ENCODE assay signal across 2 cellular contexts in the genomic region with DNA sequence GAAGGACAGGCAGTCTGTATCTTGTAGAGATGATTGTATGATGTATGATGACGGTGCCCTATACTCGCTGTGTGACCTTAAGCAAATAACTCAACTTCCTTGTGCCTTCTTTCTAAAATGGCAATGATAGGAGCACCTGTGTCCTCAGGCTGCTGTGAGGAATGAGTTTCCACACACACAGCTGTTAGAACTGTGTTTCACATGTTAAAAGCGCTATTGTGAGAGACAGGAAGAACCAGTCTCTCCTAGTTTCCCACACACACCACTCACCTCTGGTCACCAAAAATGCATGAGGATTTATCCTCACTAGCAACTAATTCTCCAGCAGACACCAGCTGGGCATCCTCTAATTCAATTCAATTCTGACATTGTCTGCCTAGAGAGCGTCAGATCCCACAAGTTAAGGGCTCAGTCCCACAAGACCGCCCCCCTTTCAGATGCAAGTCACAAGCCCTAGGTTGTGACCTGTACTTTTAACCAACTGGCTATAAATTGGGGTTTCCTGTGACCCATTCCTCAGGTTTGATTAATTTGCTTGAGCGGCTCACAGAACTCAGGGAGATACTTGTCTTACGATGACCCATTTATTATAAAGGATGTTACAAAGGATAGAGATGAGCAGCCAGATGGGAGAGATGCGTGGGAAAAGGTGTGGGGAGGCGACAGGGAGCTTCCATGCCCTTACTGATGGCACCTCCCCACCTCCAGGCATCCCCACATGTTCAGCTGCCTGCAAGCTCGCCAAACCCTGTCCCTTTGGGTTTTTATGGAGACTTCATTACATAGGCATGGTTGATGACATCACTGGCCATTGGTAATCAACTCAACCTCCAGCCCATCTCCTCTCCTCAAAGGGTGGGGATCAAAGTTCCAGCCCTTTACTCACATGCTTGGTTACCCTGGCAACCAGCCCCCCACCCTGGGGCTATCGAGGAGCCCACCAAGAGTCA.
TF ChIP-seq lines count a peak whose summit lies in the region.

No MANE protein-coding gene starts in this region.

TF ChIP-seq in HepG2, 621 proteins besides CTCF, POLR2A, EP300 and RAD21:
- TF ChIP-seq, protein P1, sequence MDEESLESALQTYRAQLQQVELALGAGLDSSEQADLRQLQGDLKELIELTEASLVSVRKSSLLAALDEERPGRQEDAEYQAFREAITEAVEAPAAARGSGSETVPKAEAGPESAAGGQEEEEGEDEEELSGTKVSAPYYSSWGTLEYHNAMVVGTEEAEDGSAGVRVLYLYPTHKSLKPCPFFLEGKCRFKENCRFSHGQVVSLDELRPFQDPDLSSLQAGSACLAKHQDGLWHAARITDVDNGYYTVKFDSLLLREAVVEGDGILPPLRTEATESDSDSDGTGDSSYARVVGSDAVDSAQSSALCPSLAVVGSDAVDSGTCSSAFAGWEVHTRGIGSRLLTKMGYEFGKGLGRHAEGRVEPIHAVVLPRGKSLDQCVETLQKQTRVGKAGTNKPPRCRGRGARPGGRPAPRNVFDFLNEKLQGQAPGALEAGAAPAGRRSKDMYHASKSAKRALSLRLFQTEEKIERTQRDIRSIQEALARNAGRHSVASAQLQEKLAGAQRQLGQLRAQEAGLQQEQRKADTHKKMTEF (CRISPR knock-in tag; IDR thresholded peaks at IDR 0.05) = no peak
- TF ChIP-seq, protein P2, sequence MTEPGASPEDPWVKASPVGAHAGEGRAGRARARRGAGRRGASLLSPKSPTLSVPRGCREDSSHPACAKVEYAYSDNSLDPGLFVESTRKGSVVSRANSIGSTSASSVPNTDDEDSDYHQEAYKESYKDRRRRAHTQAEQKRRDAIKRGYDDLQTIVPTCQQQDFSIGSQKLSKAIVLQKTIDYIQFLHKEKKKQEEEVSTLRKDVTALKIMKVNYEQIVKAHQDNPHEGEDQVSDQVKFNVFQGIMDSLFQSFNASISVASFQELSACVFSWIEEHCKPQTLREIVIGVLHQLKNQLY (CRISPR knock-in tag; IDR thresholded peaks at IDR 0.05) = no peak
- TF ChIP-seq ATF7 (IDR thresholded peaks at IDR 0.05) (0 out of 2 replicates have a peak, but pooled peaks have one; percentile 8), ATF7 (CRISPR knock-in tag; IDR thresholded peaks at IDR 0.05) (no peak), TAF15 (IDR thresholded peaks at IDR 0.05; ENCODE audit: low read depth, low read length, poor library complexity, severe bottlenecking) (no peak), ZNF317 (CRISPR knock-in tag; IDR thresholded peaks at IDR 0.05) (no peak), ZNF552 (CRISPR knock-in tag; IDR thresholded peaks at IDR 0.05; ENCODE audit: borderline replicate concordance) (no peak), HMG20A (CRISPR knock-in tag; IDR thresholded peaks at IDR 0.05; ENCODE audit: borderline replicate concordance) (no peak), CBX1 (IDR thresholded peaks at IDR 0.05; ENCODE audit: low read depth) (no peak), KAT7 (CRISPR knock-in tag; IDR thresholded peaks at IDR 0.05; ENCODE audit: borderline replicate concordance) (no peak), CREB1 (IDR thresholded peaks at IDR 0.05) (peak; percentile 48; the same call in 1 of the 2 replicates), CREB1 (CRISPR knock-in tag; IDR thresholded peaks at IDR 0.05) (no peak)
- TF ChIP-seq, protein P3, sequence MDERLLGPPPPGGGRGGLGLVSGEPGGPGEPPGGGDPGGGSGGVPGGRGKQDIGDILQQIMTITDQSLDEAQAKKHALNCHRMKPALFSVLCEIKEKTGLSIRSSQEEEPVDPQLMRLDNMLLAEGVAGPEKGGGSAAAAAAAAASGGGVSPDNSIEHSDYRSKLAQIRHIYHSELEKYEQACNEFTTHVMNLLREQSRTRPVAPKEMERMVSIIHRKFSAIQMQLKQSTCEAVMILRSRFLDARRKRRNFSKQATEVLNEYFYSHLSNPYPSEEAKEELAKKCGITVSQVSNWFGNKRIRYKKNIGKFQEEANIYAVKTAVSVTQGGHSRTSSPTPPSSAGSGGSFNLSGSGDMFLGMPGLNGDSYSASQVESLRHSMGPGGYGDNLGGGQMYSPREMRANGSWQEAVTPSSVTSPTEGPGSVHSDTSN (CRISPR knock-in tag; IDR thresholded peaks at IDR 0.05) = no peak

TF ChIP-seq in H1, 55 proteins besides CTCF, POLR2A, EP300 and RAD21:
- TF ChIP-seq SP2 (IDR thresholded peaks at IDR 0.05; ENCODE audit: low read length) (no peak), TAF1 (IDR thresholded peaks at IDR 0.05; ENCODE audit: low read depth, low read length) (no peak), SAP30 (IDR thresholded peaks at IDR 0.05; ENCODE audit: insufficient read depth, insufficient replicate concordance, low read length) (no peak), HDAC6 (IDR thresholded peaks at IDR 0.05; ENCODE audit: low read depth, low read length) (no peak), GABPA (IDR thresholded peaks at IDR 0.05; ENCODE audit: borderline replicate concordance, insufficient read depth, low read length) (no peak), JUND (IDR thresholded peaks at IDR 0.05; ENCODE audit: low read length) (no peak)
